26 cellular contexts compared by ENCODE assay signal in genomic region chr15:47587938-47588817, GRCh38.
DNase-seq lines count a peak whose midpoint lies in the region; ATAC-seq, FAIRE-seq and TF ChIP-seq lines count a peak whose summit lies in the region.
"Had no signal": no experiment of that assay in that cellular context is flagged by ENCODE, and none has a peak within 500 bp of the region (broad histone marks: within the 10 kb centered on the region; RNA-seq: fewer than 3 reads in every experiment).

No MANE protein-coding gene starts in this region.

- H3K27me3 ChIP-seq in liver (ENCODE audit: control insufficient read depth in 4 of 4, insufficient read depth in 4 of 4, low read length in 3 of 4): no peaks in the 10 kb centered on the region
- no peaks in the 10 kb centered on the region for H3K27me3 ChIP-seq in HepG2 (ENCODE audit: control insufficient read depth in 1 of 2, insufficient read depth in 2 of 2, low read length in 2 of 2)
- H3K27me3 ChIP-seq in mesenchymal stem cell (ENCODE audit: control insufficient read depth in 1 of 2, insufficient read depth in 1 of 2, low read length in 2 of 2): peaks cover 0 to 6% of the 10 kb centered on the region in 2 experiments
- H3K27me3 ChIP-seq in aorta (ENCODE audit: control insufficient read depth in 1 of 2, insufficient read depth in 2 of 2, low read length in 1 of 2): no peaks in the 10 kb centered on the region
- H3K27me3 ChIP-seq: ascending aorta had no signal

- H2BK15ac ChIP-seq in mesenchymal stem cell (ENCODE audit: low read depth, poor library complexity, severe bottlenecking): no peak overlapping the region

- no peak for TF ChIP-seq POLR2A in HepG2 (IDR thresholded peaks at IDR 0.05; ENCODE audit: insufficient read depth in 1 of 2, low read depth in 2 of 2, low read length in 2 of 2)

- peak overlapping the region in 1 of 2 experiments; percentile 56 for H3K4ac ChIP-seq in mesenchymal stem cell (ENCODE audit: low read depth in 1 of 2, low read length in 2 of 2)

- no peaks in the 10 kb centered on the region for H3K79me2 ChIP-seq in HepG2 (ENCODE audit: insufficient read depth, low read length)

- H2AFZ ChIP-seq in HepG2 (ENCODE audit: low read length): no peak overlapping the region
- no peak overlapping the region for H2AFZ ChIP-seq in mesenchymal stem cell (ENCODE audit: low read depth, low read length)

- H3K36me3 ChIP-seq in liver (ENCODE audit: control insufficient read depth in 4 of 4, insufficient read depth in 3 of 4, low read depth in 1 of 4, low read length in 3 of 4) (no peaks in the 10 kb centered on the region), HepG2 (replicated peaks in 1 of 2; ENCODE audit: control insufficient read depth in 1 of 2, insufficient read depth in 2 of 2, low read length in 2 of 2) (no peaks in the 10 kb centered on the region), mesenchymal stem cell (ENCODE audit: control insufficient read depth in 1 of 2, insufficient read depth in 2 of 2, low read depth in 1 of 2, low read length in 2 of 2) (no peaks in the 10 kb centered on the region), aorta (ENCODE audit: control insufficient read depth in 1 of 2, insufficient read depth in 2 of 2, low read length in 1 of 2) (no peaks in the 10 kb centered on the region)
- H3K36me3 ChIP-seq: ascending aorta had no signal

- H3K23ac ChIP-seq in mesenchymal stem cell (ENCODE audit: low read length in 2 of 2): no peak overlapping the region

- intact Hi-C loops in HepG2 (cut with micrococcal nuclease; ENCODE audit: unreplicated experiment) (no loop called here), aorta (cut with DNase I) (no loop called here)

- H3K79me1 ChIP-seq in mesenchymal stem cell (replicated peaks; ENCODE audit: low read length, poor library complexity, severe bottlenecking): no peaks in the 10 kb centered on the region

- no peaks in the 10 kb centered on the region for H3K4me1 ChIP-seq in liver (ENCODE audit: control insufficient read depth in 4 of 4, insufficient read depth in 4 of 4, low read length in 3 of 4)
- H3K4me1 ChIP-seq in HepG2 (ENCODE audit: insufficient read depth, low read length): no peaks in the 10 kb centered on the region
- peaks cover 4% of the 10 kb centered on the region for H3K4me1 ChIP-seq in mesenchymal stem cell (ENCODE audit: control insufficient read depth, insufficient read depth, low read depth, low read length)
- H3K4me1 ChIP-seq in aorta (ENCODE audit: control insufficient read depth in 1 of 2, insufficient read depth in 2 of 2, low read length in 2 of 2): no peaks in the 10 kb centered on the region
- H3K4me1 ChIP-seq: A549, ascending aorta had no signal

- H2BK5ac ChIP-seq in mesenchymal stem cell (ENCODE audit: low read depth, low read length, poor library complexity, severe bottlenecking): no peak overlapping the region

- H2BK120ac ChIP-seq in mesenchymal stem cell (ENCODE audit: low read depth, low read length): no peak overlapping the region

- no peaks in the 10 kb centered on the region for H3K9me3 ChIP-seq in liver (ENCODE audit: control insufficient read depth in 4 of 4, low read length in 3 of 4)
- peaks cover 68% of the 10 kb centered on the region for H3K9me3 ChIP-seq in HepG2 (ENCODE audit: low read length)
- no peaks in the 10 kb centered on the region for H3K9me3 ChIP-seq in mesenchymal stem cell (ENCODE audit: control insufficient read depth, low read length)
- H3K9me3 ChIP-seq in aorta (ENCODE audit: control insufficient read depth, low read length): no peaks in the 10 kb centered on the region
- H3K9me3 ChIP-seq: A549, ascending aorta had no signal

- 65% methylated on average over 7 of the region's 7 CpGs for WGBS in liver
- WGBS in HepG2 (ENCODE audit: low lambda C conversion rate): 8% methylated on average over 7 of the region's 7 CpGs
- 33% methylated on average over 7 of the region's 7 CpGs for WGBS in mesenchymal stem cell
- WGBS in aorta, 2 donors: 43 to 50% methylated on average over 7 of the region's 7 CpGs

- H2BK12ac ChIP-seq in mesenchymal stem cell (ENCODE audit: low read length in 2 of 2): no peak overlapping the region

- DNase-seq in HepG2 (ENCODE audit: low spot score): no peak
- DNase-seq in fibroblast of mammary gland (ENCODE audit: low read depth): peak; percentile 19
- DNase-seq in mesenchymal stem cell: peak; percentile 68
- DNase-seq in aorta: no peak
- DNase-seq in NCI-H1694 (lab: John Stamatoyannopoulos, UW): no peak
- DNase-seq: activated CD4-positive, alpha-beta memory T cell treated with anti-CD3 and anti-CD28 coated beads, Interleukin-2, amount 10 ng/mL, durations not matched to agents 7 days and 5 days; activated naive CD4-positive, alpha-beta T cell treated with anti-CD3 and anti-CD28 coated beads for 36 hours; activated T-cell treated with anti-CD3 and anti-CD28 coated beads, Interleukin-2, amount 50 U/mL, for 1 hour; DMS79; immature natural killer cell; IMR-90; MM.1S; NCI-H187; NCI-H510A; SHP77 treated with DMSO at 0.1 percent for 48 hours; stimulated activated naive CD4-positive, alpha-beta T cell treated with Interleukin-2 at 50 U/mL for 16 hours; T-cell had no signal

- H4K20me1 ChIP-seq in HepG2 (ENCODE audit: insufficient read depth, low read length): no peaks in the 10 kb centered on the region

- in situ Hi-C loops in HepG2 (cut with HindIII; ENCODE audit: extremely low pct_ligation_motif_present, low pct_unique_long_range_greater_than_20kb): no loop called here

- H3K27ac ChIP-seq in liver (ENCODE audit: low read depth in 1 of 2, low read length in 2 of 2) (peak overlapping the region; percentile 31 to 34), HepG2 (ENCODE audit: extremely low read length, insufficient read depth, low read length) (no peak overlapping the region), mesenchymal stem cell (ENCODE audit: low read length, poor library complexity, severe bottlenecking) (no peak overlapping the region), aorta (ENCODE audit: low read depth in 1 of 2, low read length in 2 of 2) (no peak overlapping the region)
- H3K27ac ChIP-seq: A549, ascending aorta, coronary artery, epithelial cell of prostate, VCaP had no signal

- peak in 1 of 2 donors; percentile 34 for TF ChIP-seq RAD21 in liver (IDR thresholded peaks at IDR 0.05)
- TF ChIP-seq RAD21 in HepG2 (CRISPR knock-in tag; IDR thresholded peaks at IDR 0.05): no peak

- FAIRE-seq in HepG2 (lab: Jason Lieb, UNC): no peak
- FAIRE-seq: A549, GM18507 had no signal

- TF ChIP-seq CTCF in liver (IDR thresholded peaks at IDR 0.05; ENCODE audit: low read depth, low read length, missing input control) (no peak), HepG2 (CRISPR knock-in tag; IDR thresholded peaks at IDR 0.05) (no peak), fibroblast of mammary gland (conservative IDR thresholded peaks at IDR 0.05; ENCODE audit: control insufficient read depth, insufficient read depth, low read depth, low read length) (no peak)

- H3K4me2 ChIP-seq in HepG2 (ENCODE audit: low read depth, low read length) (no peak overlapping the region), mesenchymal stem cell (ENCODE audit: low read length, poor library complexity, severe bottlenecking) (no peak overlapping the region)
- H3K4me2 ChIP-seq: A549 had no signal

- no peak overlapping the region for H3K9ac ChIP-seq in liver (ENCODE audit: low read depth in 1 of 2, low read length in 2 of 2)
- H3K9ac ChIP-seq in HepG2 (ENCODE audit: insufficient read depth, low read depth, low read length): no peak overlapping the region
- H3K9ac ChIP-seq in mesenchymal stem cell (ENCODE audit: low read length): no peak overlapping the region

- no TSS peak for BruUV-seq in HepG2 (replicated peaks; lab: Mats Ljungman, UMichigan)

- no peak overlapping the region for H2AK5ac ChIP-seq in mesenchymal stem cell (ENCODE audit: low read length, severe bottlenecking)

- H4K8ac ChIP-seq in mesenchymal stem cell (ENCODE audit: low read length): no peak overlapping the region

- POLR2A ChIA-PET in HepG2 (lab: Yijun Ruan, JAX): no interaction called here

- no peak overlapping the region for H3K4me3 ChIP-seq in liver (ENCODE audit: low read depth in 1 of 3, low read length in 3 of 3)
- H3K4me3 ChIP-seq in HepG2 (replicated peaks in 1 of 3; ENCODE audit: insufficient read depth in 1 of 3, low read depth in 2 of 3, low read length in 3 of 3): no peak overlapping the region
- H3K4me3 ChIP-seq in fibroblast of mammary gland (ENCODE audit: control insufficient read depth, low read depth, low read length): no peak overlapping the region
- H3K4me3 ChIP-seq in mesenchymal stem cell (ENCODE audit: insufficient read depth in 1 of 2, low read depth in 1 of 2, low read length in 2 of 2): peak overlapping the region in 1 of 2 experiments; percentile 21
- no peak overlapping the region for H3K4me3 ChIP-seq in aorta (ENCODE audit: low read length in 2 of 2)
- H3K4me3 ChIP-seq: A549, ascending aorta, coronary artery had no signal

- TF ChIP-seq EP300 in HepG2 (IDR thresholded peaks at IDR 0.05; ENCODE audit: low read depth in 2 of 2, low read length in 2 of 2) (no peak), HepG2 (CRISPR knock-in tag; IDR thresholded peaks at IDR 0.05; ENCODE audit: borderline replicate concordance) (no peak)

- no peak for ATAC-seq in HepG2
- peak; percentile 63 for ATAC-seq in aorta (ENCODE audit: low FRiP score)
- no peak for ATAC-seq in GM21825 (IDR thresholded peaks at IDR 0.05; ENCODE audit: unreplicated experiment)
- ATAC-seq in GM18498 (IDR thresholded peaks at IDR 0.05; ENCODE audit: unreplicated experiment): no peak
- ATAC-seq: A549, T-cell had no signal

- H3K18ac ChIP-seq in mesenchymal stem cell (ENCODE audit: low read depth in 1 of 2, low read length in 2 of 2): peak overlapping the region in 1 of 2 experiments; percentile 55

- CTCF ChIA-PET in HepG2 (lab: Yijun Ruan, JAX; ENCODE audit: low intra/inter-chr PET ratio, low total read pairs): no interaction called here

- H4K91ac ChIP-seq in mesenchymal stem cell (ENCODE audit: low read length): peak overlapping the region; percentile 40

- H3K14ac ChIP-seq in mesenchymal stem cell (ENCODE audit: low read length in 2 of 2): no peak overlapping the region

TF ChIP-seq in HepG2, 621 proteins besides CTCF, POLR2A, EP300 and RAD21 (continues in another document):
- no peak for TF ChIP-seq PPARG (CRISPR knock-in tag; conservative IDR thresholded peaks at IDR 0.05)
- TF ChIP-seq SRF (IDR thresholded peaks at IDR 0.05; ENCODE audit: low read depth, low read length): no peak
- no peak for TF ChIP-seq U2AF1 (optimal IDR thresholded peaks at IDR 0.05; ENCODE audit: low read depth, low read length)

Comparison
In these comparisons a context has a peak if more than half of its experiments do, and no peak if none do; other contexts are left out.
1. H3K27ac ChIP-seq: peak in liver (2 of 2); none in HepG2 (single experiment), mesenchymal stem cell (single experiment) and aorta (0 of 2).
2. DNase-seq: peak in fibroblast of mammary gland (single experiment) and mesenchymal stem cell (single experiment); none in HepG2 (single experiment), aorta (0 of 2) and NCI-H1694 (single experiment).